ENCODE assay signal across 1 cellular context in genomic region chr17:44389723-44390202, GRCh38.
TF ChIP-seq lines count a peak whose summit lies in the region.

No MANE protein-coding gene starts in this region.

TF ChIP-seq in K562, 482 proteins besides CTCF, POLR2A, EP300 and RAD21 (continued from another document and continues in another):
- no peak for TF ChIP-seq FOXO4 (CRISPR knock-in tag; IDR thresholded peaks at IDR 0.05)
- TF ChIP-seq, protein P1, sequence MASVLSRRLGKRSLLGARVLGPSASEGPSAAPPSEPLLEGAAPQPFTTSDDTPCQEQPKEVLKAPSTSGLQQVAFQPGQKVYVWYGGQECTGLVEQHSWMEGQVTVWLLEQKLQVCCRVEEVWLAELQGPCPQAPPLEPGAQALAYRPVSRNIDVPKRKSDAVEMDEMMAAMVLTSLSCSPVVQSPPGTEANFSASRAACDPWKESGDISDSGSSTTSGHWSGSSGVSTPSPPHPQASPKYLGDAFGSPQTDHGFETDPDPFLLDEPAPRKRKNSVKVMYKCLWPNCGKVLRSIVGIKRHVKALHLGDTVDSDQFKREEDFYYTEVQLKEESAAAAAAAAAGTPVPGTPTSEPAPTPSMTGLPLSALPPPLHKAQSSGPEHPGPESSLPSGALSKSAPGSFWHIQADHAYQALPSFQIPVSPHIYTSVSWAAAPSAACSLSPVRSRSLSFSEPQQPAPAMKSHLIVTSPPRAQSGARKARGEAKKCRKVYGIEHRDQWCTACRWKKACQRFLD (CRISPR knock-in tag; IDR thresholded peaks at IDR 0.05) = peak; percentile 94
- TF ChIP-seq ZNF408 (CRISPR knock-in tag; IDR thresholded peaks at IDR 0.05; ENCODE audit: low read depth) = no peak
- TF ChIP-seq HIVEP1 (CRISPR knock-in tag; IDR thresholded peaks at IDR 0.05) = no peak
- no peak for TF ChIP-seq EGR1 (conservative IDR thresholded peaks at IDR 0.05)
- no peak for TF ChIP-seq ZNF778 (CRISPR knock-in tag; IDR thresholded peaks at IDR 0.05)
- TF ChIP-seq ZNF23 (CRISPR knock-in tag; IDR thresholded peaks at IDR 0.05) = no peak
- TF ChIP-seq HOMEZ (CRISPR knock-in tag; IDR thresholded peaks at IDR 0.05) = no peak
- TF ChIP-seq ZFP36 (IDR thresholded peaks at IDR 0.05; ENCODE audit: low read depth, low read length, partially characterized antibody) = no peak
- no peak for TF ChIP-seq E2F8 (IDR thresholded peaks at IDR 0.05; ENCODE audit: low read depth, partially characterized antibody)
- TF ChIP-seq, protein P2, sequence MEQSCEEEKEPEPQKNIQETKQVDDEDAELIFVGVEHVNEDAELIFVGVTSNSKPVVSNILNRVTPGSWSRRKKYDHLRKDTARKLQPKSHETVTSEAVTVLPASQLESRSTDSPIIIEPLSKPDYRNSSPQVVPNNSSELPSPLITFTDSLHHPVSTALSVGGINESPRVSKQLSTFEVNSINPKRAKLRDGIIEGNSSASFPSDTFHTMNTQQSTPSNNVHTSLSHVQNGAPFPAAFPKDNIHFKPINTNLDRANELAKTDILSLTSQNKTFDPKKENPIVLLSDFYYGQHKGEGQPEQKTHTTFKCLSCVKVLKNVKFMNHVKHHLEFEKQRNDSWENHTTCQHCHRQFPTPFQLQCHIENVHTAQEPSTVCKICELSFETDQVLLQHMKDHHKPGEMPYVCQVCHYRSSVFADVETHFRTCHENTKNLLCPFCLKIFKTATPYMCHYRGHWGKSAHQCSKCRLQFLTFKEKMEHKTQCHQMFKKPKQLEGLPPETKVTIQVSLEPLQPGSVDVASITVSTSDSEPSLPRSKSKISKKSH (CRISPR knock-in tag; IDR thresholded peaks at IDR 0.05) = no peak
- no peak for TF ChIP-seq ELF2 (CRISPR knock-in tag; IDR thresholded peaks at IDR 0.05)
- peak; percentile 45; the same call in 1 of the 2 replicates for TF ChIP-seq ZNF274 (IDR thresholded peaks at IDR 0.05; ENCODE audit: borderline replicate concordance, low read depth, low read length)
- no peak for TF ChIP-seq RBM15 (IDR thresholded peaks at IDR 0.05; ENCODE audit: insufficient read depth, low read length)
- TF ChIP-seq MIER1 (IDR thresholded peaks at IDR 0.05; ENCODE audit: low read depth) = no peak
- no peak for TF ChIP-seq POU5F1 (IDR thresholded peaks at IDR 0.05; ENCODE audit: borderline replicate concordance, low read depth, low read length, partially characterized antibody)
- TF ChIP-seq HDGF (IDR thresholded peaks at IDR 0.05) = no peak
- TF ChIP-seq, protein P3, sequence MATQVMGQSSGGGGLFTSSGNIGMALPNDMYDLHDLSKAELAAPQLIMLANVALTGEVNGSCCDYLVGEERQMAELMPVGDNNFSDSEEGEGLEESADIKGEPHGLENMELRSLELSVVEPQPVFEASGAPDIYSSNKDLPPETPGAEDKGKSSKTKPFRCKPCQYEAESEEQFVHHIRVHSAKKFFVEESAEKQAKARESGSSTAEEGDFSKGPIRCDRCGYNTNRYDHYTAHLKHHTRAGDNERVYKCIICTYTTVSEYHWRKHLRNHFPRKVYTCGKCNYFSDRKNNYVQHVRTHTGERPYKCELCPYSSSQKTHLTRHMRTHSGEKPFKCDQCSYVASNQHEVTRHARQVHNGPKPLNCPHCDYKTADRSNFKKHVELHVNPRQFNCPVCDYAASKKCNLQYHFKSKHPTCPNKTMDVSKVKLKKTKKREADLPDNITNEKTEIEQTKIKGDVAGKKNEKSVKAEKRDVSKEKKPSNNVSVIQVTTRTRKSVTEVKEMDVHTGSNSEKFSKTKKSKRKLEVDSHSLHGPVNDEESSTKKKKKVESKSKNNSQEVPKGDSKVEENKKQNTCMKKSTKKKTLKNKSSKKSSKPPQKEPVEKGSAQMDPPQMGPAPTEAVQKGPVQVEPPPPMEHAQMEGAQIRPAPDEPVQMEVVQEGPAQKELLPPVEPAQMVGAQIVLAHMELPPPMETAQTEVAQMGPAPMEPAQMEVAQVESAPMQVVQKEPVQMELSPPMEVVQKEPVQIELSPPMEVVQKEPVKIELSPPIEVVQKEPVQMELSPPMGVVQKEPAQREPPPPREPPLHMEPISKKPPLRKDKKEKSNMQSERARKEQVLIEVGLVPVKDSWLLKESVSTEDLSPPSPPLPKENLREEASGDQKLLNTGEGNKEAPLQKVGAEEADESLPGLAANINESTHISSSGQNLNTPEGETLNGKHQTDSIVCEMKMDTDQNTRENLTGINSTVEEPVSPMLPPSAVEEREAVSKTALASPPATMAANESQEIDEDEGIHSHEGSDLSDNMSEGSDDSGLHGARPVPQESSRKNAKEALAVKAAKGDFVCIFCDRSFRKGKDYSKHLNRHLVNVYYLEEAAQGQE (CRISPR knock-in tag; IDR thresholded peaks at IDR 0.05; ENCODE audit: low read depth) = no peak
- TF ChIP-seq, protein P4, sequence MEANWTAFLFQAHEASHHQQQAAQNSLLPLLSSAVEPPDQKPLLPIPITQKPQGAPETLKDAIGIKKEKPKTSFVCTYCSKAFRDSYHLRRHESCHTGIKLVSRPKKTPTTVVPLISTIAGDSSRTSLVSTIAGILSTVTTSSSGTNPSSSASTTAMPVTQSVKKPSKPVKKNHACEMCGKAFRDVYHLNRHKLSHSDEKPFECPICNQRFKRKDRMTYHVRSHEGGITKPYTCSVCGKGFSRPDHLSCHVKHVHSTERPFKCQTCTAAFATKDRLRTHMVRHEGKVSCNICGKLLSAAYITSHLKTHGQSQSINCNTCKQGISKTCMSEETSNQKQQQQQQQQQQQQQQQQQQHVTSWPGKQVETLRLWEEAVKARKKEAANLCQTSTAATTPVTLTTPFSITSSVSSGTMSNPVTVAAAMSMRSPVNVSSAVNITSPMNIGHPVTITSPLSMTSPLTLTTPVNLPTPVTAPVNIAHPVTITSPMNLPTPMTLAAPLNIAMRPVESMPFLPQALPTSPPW (CRISPR knock-in tag; IDR thresholded peaks at IDR 0.05) = peak; percentile 52
- TF ChIP-seq ZNF165 (CRISPR knock-in tag; IDR thresholded peaks at IDR 0.05; ENCODE audit: borderline replicate concordance) = no peak
- no peak for TF ChIP-seq NR0B1 (IDR thresholded peaks at IDR 0.05; ENCODE audit: partially characterized antibody)
- TF ChIP-seq USF1 (CRISPR knock-in tag; IDR thresholded peaks at IDR 0.05) = no peak
- no peak for TF ChIP-seq RB1 (IDR thresholded peaks at IDR 0.05; ENCODE audit: low read depth)
- no peak for TF ChIP-seq TAF15 (IDR thresholded peaks at IDR 0.05; ENCODE audit: low read depth, low read length)
- 0 out of 2 replicates have a peak, but pooled peaks have one; percentile 11 for TF ChIP-seq NFE2 (IDR thresholded peaks at IDR 0.05; ENCODE audit: low read depth)
- no peak for TF ChIP-seq XRCC3 (IDR thresholded peaks at IDR 0.05)
- no peak for TF ChIP-seq ZSCAN29 (IDR thresholded peaks at IDR 0.05)
- TF ChIP-seq, protein P5, sequence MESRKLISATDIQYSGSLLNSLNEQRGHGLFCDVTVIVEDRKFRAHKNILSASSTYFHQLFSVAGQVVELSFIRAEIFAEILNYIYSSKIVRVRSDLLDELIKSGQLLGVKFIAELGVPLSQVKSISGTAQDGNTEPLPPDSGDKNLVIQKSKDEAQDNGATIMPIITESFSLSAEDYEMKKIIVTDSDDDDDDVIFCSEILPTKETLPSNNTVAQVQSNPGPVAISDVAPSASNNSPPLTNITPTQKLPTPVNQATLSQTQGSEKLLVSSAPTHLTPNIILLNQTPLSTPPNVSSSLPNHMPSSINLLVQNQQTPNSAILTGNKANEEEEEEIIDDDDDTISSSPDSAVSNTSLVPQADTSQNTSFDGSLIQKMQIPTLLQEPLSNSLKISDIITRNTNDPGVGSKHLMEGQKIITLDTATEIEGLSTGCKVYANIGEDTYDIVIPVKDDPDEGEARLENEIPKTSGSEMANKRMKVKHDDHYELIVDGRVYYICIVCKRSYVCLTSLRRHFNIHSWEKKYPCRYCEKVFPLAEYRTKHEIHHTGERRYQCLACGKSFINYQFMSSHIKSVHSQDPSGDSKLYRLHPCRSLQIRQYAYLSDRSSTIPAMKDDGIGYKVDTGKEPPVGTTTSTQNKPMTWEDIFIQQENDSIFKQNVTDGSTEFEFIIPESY (CRISPR knock-in tag; IDR thresholded peaks at IDR 0.05) = peak; percentile 66; the same call in 1 of the 2 replicates
- no peak for TF ChIP-seq EWSR1 (IDR thresholded peaks at IDR 0.05; ENCODE audit: borderline replicate concordance, low read depth, partially characterized antibody)
- no peak for TF ChIP-seq ZNF512 (tag; IDR thresholded peaks at IDR 0.05)
- TF ChIP-seq ARID3A (IDR thresholded peaks at IDR 0.05; ENCODE audit: borderline replicate concordance, low read depth, low read length) = 0 out of 2 replicates have a peak, but pooled peaks have one; percentile 53
- no peak for TF ChIP-seq ZNF217 (CRISPR knock-in tag; IDR thresholded peaks at IDR 0.05)
- no peak for TF ChIP-seq SP2 (IDR thresholded peaks at IDR 0.05; ENCODE audit: extremely low read depth, low read depth, low read length, poor library complexity, severe bottlenecking)
- TF ChIP-seq ELF4 (CRISPR knock-in tag; IDR thresholded peaks at IDR 0.05) = peak; percentile 33; the same call in 1 of the 2 replicates
- TF ChIP-seq SIN3B (IDR thresholded peaks at IDR 0.05; ENCODE audit: low read depth) = no peak
